ENCODE assay signal across 8 cellular contexts in the genomic region with DNA sequence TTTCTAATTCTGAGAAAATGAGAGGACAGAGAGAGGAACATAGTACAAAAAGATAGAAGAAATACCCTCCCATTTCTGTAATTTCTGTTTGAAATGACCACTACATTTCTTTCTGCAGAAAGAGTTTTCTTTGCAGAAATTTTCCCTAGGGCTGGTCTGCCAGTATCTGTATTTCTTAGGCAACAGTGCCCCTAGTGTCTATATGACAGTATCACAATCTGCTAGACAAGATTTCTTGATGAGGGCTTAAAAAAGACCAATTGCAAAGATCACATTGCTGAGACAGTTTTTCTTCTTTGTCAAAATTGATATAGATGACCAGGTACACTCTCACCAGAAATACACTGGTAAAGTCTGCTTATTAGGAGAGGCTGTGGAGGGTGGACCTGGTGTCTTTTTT.
DNase-seq lines count a peak whose midpoint lies in the region; ATAC-seq and TF ChIP-seq lines count a peak whose summit lies in the region.

No MANE protein-coding gene starts in this region.

- DNase-seq in SKM-1 (lab: John Stamatoyannopoulos, UW; ENCODE audit: unreplicated experiment): peak; percentile 0
- DNase-seq in SKM-1 treated with dmso at 0.1 percent for 144 hours (lab: John Stamatoyannopoulos, UW; ENCODE audit: unreplicated experiment): no peak
- DNase-seq in M059J (ENCODE audit: low read depth): peak; percentile 22
- peak; percentile 2 for DNase-seq in amniotic epithelial cell (ENCODE audit: low read depth)
- no peak for DNase-seq in kidney epithelial cell (ENCODE audit: low read depth)
- DNase-seq in T-helper 9 cell: no peak

- peak; percentile 32 for TF ChIP-seq CTCF in kidney epithelial cell (IDR thresholded peaks at IDR 0.05; ENCODE audit: insufficient read depth, low read length, poor library complexity, severe bottlenecking)

- no peaks in the 10 kb centered on the region for H3K27me3 ChIP-seq in kidney epithelial cell (ENCODE audit: control insufficient read depth, insufficient read depth, low read length)

- ATAC-seq in GM18520 (IDR thresholded peaks at IDR 0.05; ENCODE audit: unreplicated experiment) (no peak), GM19035 (IDR thresholded peaks at IDR 0.05; ENCODE audit: unreplicated experiment) (no peak)

- H3K36me3 ChIP-seq in kidney epithelial cell (ENCODE audit: control insufficient read depth, insufficient read depth, low read length): no peaks in the 10 kb centered on the region

- no peak overlapping the region for H3K4me3 ChIP-seq in kidney epithelial cell (ENCODE audit: low read depth, low read length)

Comparison
In these comparisons a context has a peak if more than half of its experiments do, and no peak if none do; other contexts are left out.
1. DNase-seq: peak in SKM-1 (single experiment), M059J (single experiment) and amniotic epithelial cell (single experiment); none in SKM-1 treated with dmso at 0.1 percent for 144 hours (single experiment), kidney epithelial cell (single experiment) and T-helper 9 cell (single experiment).